In genomic region chr4:8209997-8210396, GRCh38 we compare ENCODE assay signal across 26 cellular contexts. TPM values are rescaled to one million over a fixed set of nuclear protein-coding genes. Genes with fewer than 3 reads are reported as not detected.
"Had no signal": no experiment of that assay in that cellular context is flagged by ENCODE, and none has a peak within 500 bp of the region (broad histone marks: within the 10 kb centered on the region; RNA-seq: fewer than 3 reads in every experiment).

No MANE protein-coding gene starts in this region.

- H3K36me3 ChIP-seq: gastrocnemius medialis, neural progenitor cell, sigmoid colon, transverse colon, vagina had no signal

- H3K27ac Mint-ChIP-seq: endodermal cell; naive thymus-derived CD4-positive, alpha-beta T cell; nephron; progenitor cell of endocrine pancreas; stimulated activated memory B cell treated with anti-CD40 and anti-IgM and Interleukin-4, amounts not matched to agents 10 μg/mL and 1 μg/mL and 100 μg/mL, for 72 hours; stimulated activated naive CD8-positive, alpha-beta T cell treated with anti-CD3 and anti-CD28 coated beads, Interleukin-15, Interleukin-2, amounts not matched to agents 100 ng/mL and 50 ng/mL, for 24 hours had no signal

- H3K27me3 Mint-ChIP-seq: naive thymus-derived CD4-positive, alpha-beta T cell; stimulated activated memory B cell treated with anti-CD40 and anti-IgM and Interleukin-4, amounts not matched to agents 10 μg/mL and 1 μg/mL and 100 μg/mL, for 72 hours; stimulated activated naive CD8-positive, alpha-beta T cell treated with anti-CD3 and anti-CD28 coated beads, Interleukin-15, Interleukin-2, amounts not matched to agents 100 ng/mL and 50 ng/mL, for 24 hours had no signal

- H3K9me3 Mint-ChIP-seq: endodermal cell; naive thymus-derived CD4-positive, alpha-beta T cell; nephron; neural progenitor cell; stimulated activated memory B cell treated with anti-CD40 and anti-IgM and Interleukin-4, amounts not matched to agents 10 μg/mL and 1 μg/mL and 100 μg/mL, for 72 hours; stimulated activated naive CD8-positive, alpha-beta T cell treated with anti-CD3 and anti-CD28 coated beads, Interleukin-15, Interleukin-2, amounts not matched to agents 100 ng/mL and 50 ng/mL, for 24 hours had no signal

- H3K4me3 Mint-ChIP-seq: endodermal cell; naive thymus-derived CD4-positive, alpha-beta T cell; nephron; neural progenitor cell; stimulated activated memory B cell treated with anti-CD40 and anti-IgM and Interleukin-4, amounts not matched to agents 10 μg/mL and 1 μg/mL and 100 μg/mL, for 72 hours; stimulated activated naive CD8-positive, alpha-beta T cell treated with anti-CD3 and anti-CD28 coated beads, Interleukin-15, Interleukin-2, amounts not matched to agents 100 ng/mL and 50 ng/mL, for 24 hours had no signal

- H3K27ac ChIP-seq: dorsolateral prefrontal cortex, epithelial cell of prostate, gastrocnemius medialis, neural progenitor cell, parathyroid adenoma, sigmoid colon, suprapubic skin, transverse colon, upper lobe of right lung, vagina had no signal

- H3K4me1 ChIP-seq: neural progenitor cell, parathyroid adenoma had no signal

- ATAC-seq: esophagus mucosa; gastrocnemius medialis; left lobe of liver; naive thymus-derived CD4-positive, alpha-beta T cell; stimulated activated memory B cell treated with anti-CD40 and anti-IgM and Interleukin-4, amounts not matched to agents 10 μg/mL and 1 μg/mL and 100 μg/mL, for 72 hours; upper lobe of right lung had no signal

- H3K9me3 ChIP-seq: gastrocnemius medialis, sigmoid colon, suprapubic skin, transverse colon, upper lobe of right lung, vagina had no signal

- DNase-seq: dorsolateral prefrontal cortex; effector CD4-positive, alpha-beta T cell; endodermal cell; foreskin fibroblast; gastrocnemius medialis; head of caudate nucleus; mesenchymal stem cell; midbrain; naive thymus-derived CD4-positive, alpha-beta T cell; sigmoid colon; stimulated activated CD4-positive, alpha-beta T cell treated with anti-CD3 and anti-CD28 coated beads, Interleukin-2, amount 100 ng/mL, for 24 hours; stimulated activated CD4-positive, alpha-beta T cell treated with anti-CD3 and anti-CD28 coated beads, Interleukin-4, amount 100 ng/mL, for 24 hours; transverse colon; upper lobe of right lung had no signal

- H3K4me3 ChIP-seq: dorsolateral prefrontal cortex, gastrocnemius medialis, neural progenitor cell, sigmoid colon, suprapubic skin, transverse colon, upper lobe of right lung, vagina had no signal

- H3K36me3 Mint-ChIP-seq: neural progenitor cell had no signal

- H3K27me3 ChIP-seq: dorsolateral prefrontal cortex, gastrocnemius medialis, neural progenitor cell, suprapubic skin, transverse colon, upper lobe of right lung, vagina had no signal

RNA-seq across cellular contexts. Expression of gene HTRA3, which starts 59.6 kb away (rescaled TPM):
- total RNA-seq: naive thymus-derived CD4-positive, alpha-beta T cell had no signal
- polyA plus RNA-seq: keratinocyte; naive thymus-derived CD4-positive, alpha-beta T cell had no signal
